In the genomic region with DNA sequence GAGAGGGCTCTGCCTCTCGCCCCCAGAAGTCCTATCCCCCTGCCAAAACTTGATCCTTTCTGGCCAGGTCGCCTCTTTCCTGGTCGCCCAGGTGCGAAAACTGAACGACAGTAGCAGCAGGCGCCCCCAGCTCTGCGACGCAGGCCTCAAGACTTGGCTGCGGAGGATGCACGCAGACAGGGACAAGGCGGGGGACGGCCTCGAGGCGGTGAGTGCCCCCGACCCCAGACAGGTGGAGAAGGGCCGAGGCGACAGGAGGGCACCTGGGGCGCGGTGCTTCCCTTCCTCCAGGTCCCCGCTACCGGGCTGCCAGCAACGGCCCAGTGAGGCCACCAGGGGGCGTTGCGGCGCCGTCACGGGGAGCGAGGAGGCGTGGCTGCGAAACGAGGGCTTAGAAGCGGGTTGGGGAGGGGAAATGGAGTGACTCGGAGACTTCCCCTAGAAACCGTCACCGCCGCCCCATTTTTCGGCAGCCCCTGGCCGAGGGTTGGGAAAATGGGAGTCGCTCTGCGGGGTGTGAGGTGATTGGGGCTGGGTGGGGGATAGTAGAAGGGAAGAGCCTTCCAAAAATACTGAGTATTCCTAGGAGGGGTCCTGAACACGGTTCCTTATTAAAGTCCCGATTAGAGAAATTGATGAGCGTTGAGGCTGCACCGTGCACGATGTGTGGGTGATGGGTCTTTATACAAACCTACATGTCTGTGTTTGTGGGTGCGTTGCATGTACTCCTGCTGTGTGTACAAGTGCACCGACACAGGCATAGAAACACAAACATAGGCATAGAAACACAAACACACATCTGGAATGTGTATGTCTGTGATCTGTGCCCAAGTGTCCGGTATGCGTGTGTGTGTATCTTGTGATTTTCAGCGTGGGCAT, we compare ENCODE assay signal across 7 cellular contexts. TPM values are rescaled to one million over a fixed set of nuclear protein-coding genes. Genes with fewer than 3 reads are reported as not detected.
DNase-seq lines count a peak whose midpoint lies in the region; ATAC-seq and TF ChIP-seq lines count a peak whose summit lies in the region.

No MANE protein-coding gene starts in this region.

- no peaks in the 10 kb centered on the region for H3K9me3 Mint-ChIP-seq in MCF 10A (ENCODE audit: unreplicated experiment)

- H3K27ac Mint-ChIP-seq in MCF 10A (ENCODE audit: low read depth, unreplicated experiment): no peak overlapping the region

- peaks cover 9% of the 10 kb centered on the region for H3K4me1 Mint-ChIP-seq in MCF 10A (ENCODE audit: insufficient read depth, unreplicated experiment)

- CTCF ChIA-PET in MCF 10A (lab: Yijun Ruan, JAX): interaction anchor here (0.6 to 17.3 kb wide), 31 partner anchors 9 to 1798 kb away, joined by 3 to 389 read pairs (median 4); partner anchors contain the start of gene ACTR5

- BruUV-seq in MCF 10A (replicated peaks; lab: Mats Ljungman, UMichigan): no TSS peak

- ATAC-seq in GM18502 (IDR thresholded peaks at IDR 0.05; ENCODE audit: poor library complexity, unreplicated experiment): peak; percentile 83
- ATAC-seq in HG03103 (IDR thresholded peaks at IDR 0.05; ENCODE audit: low read depth, unreplicated experiment): peak; percentile 71

- peaks cover 42% of the 10 kb centered on the region for H3K27me3 Mint-ChIP-seq in MCF 10A (ENCODE audit: insufficient read depth, unreplicated experiment)

- peak overlapping the region; percentile 60 for H3K4me3 Mint-ChIP-seq in MCF 10A (ENCODE audit: unreplicated experiment)

- peak; percentile 83 for DNase-seq in NCI-H2196 (lab: John Stamatoyannopoulos, UW; ENCODE audit: unreplicated experiment)
- DNase-seq in MCF 10A (ENCODE audit: unreplicated experiment): peak; percentile 74
- DNase-seq in iris pigment epithelial cell (ENCODE audit: low read depth): peak; percentile 54
- peak; percentile 68 to 83 for DNase-seq in stimulated activated CD4-positive, alpha-beta T cell treated with anti-CD3 and anti-CD28 coated beads, Interleukin-15, amount 100 ng/mL, for 48 hours (ENCODE audit: low read depth in 2 of 2)

- peak overlapping the region; percentile 49; the same call in 1 of the 2 replicates for H3K27ac ChIP-seq in VCaP

- intact Hi-C loops in MCF 10A (cut with micrococcal nuclease): loop anchor here (1.0 kb wide), 3 partner anchors 85 to 402 kb away; no protein-coding TSS in a partner anchor

- POLR2A ChIA-PET in MCF 10A (lab: Yijun Ruan, JAX): interaction anchor here (1.2 kb wide), 1 partner anchor 103 kb away, joined by 4 read pairs; the partner anchor contains the start of gene ACTR5

- H3K36me3 Mint-ChIP-seq in MCF 10A (ENCODE audit: insufficient read depth, unreplicated experiment): no peaks in the 10 kb centered on the region

- peak; percentile 99 for TF ChIP-seq CTCF in VCaP (conservative IDR thresholded peaks at IDR 0.05)
- peak; percentile 96 for TF ChIP-seq CTCF in MCF 10A (IDR thresholded peaks at IDR 0.05; ENCODE audit: unreplicated experiment)

RNA-seq across cellular contexts. Expression of gene ARHGAP40, which starts 44.6 kb away (rescaled TPM):
- total RNA-seq in MCF 10A (2022): not detected in 2 replicates

Comparison
In these comparisons a context has a peak if more than half of its experiments do, and no peak if none do; other contexts are left out.
1. Peak in every context shown above with its lines: DNase-seq, ATAC-seq and H3K27ac ChIP-seq.